20 cellular contexts compared by ENCODE assay signal in the genomic region with DNA sequence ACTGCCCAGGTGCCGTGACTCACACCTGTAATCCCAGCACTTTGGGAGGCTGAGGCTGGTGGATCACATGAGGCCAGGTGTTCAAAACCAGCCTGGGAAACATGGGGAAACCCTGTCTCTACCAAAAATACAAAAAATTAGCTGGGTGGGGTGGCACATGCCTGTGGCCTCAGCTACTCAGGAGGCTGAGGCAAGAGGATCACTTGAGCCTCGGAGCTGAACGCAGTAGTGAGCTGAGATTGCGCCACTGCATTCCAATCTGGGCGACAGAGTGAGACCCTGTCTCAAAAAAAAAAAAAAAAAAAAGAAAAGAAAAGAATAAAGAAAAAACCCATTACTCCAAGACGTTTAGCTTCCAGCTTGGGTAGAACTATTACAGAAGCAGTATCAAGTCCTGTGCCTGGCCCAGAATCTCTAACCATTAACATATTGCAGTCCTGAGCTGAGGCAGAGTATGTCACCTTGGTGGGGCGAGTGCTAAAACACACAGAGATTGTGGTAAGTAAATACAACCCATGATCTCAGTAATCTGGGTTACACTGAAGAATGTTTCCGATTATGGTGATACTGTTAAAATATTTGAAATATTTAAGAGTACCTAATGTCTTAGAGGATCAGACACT. TPM values are rescaled to one million over a fixed set of nuclear protein-coding genes. Genes with fewer than 3 reads are reported as not detected.
DNase-seq lines count a peak whose midpoint lies in the region; ATAC-seq, FAIRE-seq and TF ChIP-seq lines count a peak whose summit lies in the region.
"Had no signal": no experiment of that assay in that cellular context is flagged by ENCODE, and none has a peak within 500 bp of the region (broad histone marks: within the 10 kb centered on the region; RNA-seq: fewer than 3 reads in every experiment).

No MANE protein-coding gene starts in this region.

- no peak for FAIRE-seq in GM19239 (lab: Jason Lieb, UNC)
- FAIRE-seq: D721Med, K562 had no signal

- CTCF ChIA-PET in activated CD8-positive, alpha-beta memory T cell treated with anti-CD3 and anti-CD28 coated beads, Interleukin-2, amount 10 ng/mL, durations not matched to agents 7 days and 5 days (lab: Charles Lee), result interaction anchor here (0.7 kb wide), 1 partner anchor 734 kb away, joined by 3 read pairs; no protein-coding TSS in a partner anchor

- DNase-seq in activated CD8-positive, alpha-beta memory T cell treated with anti-CD3 and anti-CD28 coated beads for 24 hours, result peak; percentile 3
- DNase-seq in activated CD8-positive, alpha-beta memory T cell treated with anti-CD3 and anti-CD28 coated beads, Interleukin-2, amount 10 ng/mL, durations not matched to agents 7 days and 5 days, result no peak
- DNase-seq in AG20443 (ENCODE audit: low spot score) (peak; percentile 29), HS-27A (ENCODE audit: low read depth) (peak; percentile 45), retinal pigment epithelial cell (ENCODE audit: low read depth) (peak; percentile 43), GM19239 (ENCODE audit: insufficient read length, low spot score) (no peak), NCI-H1694 treated with DMSO at 0.1 percent for 48 hours (lab: John Stamatoyannopoulos, UW) (no peak)
- DNase-seq: 8988T; BE2C; C1 segment of cervical spinal cord; CD4-positive, CD25-positive, alpha-beta regulatory T cell; CD8-positive, alpha-beta memory T cell; COR-L47; GDM1; GM23248; IMR-90 had no signal

- H3K4me3 ChIP-seq in retinal pigment epithelial cell (ENCODE audit: low read length), result no peak overlapping the region
- H3K4me3 ChIP-seq: GM23248, HAP-1, K562 had no signal

- no peak overlapping the region for H3K27ac Mint-ChIP-seq in activated CD8-positive, alpha-beta memory T cell treated with anti-CD3 and anti-CD28 coated beads, Interleukin-2, amount 10 ng/mL, durations not matched to agents 7 days and 5 days
- H3K27ac Mint-ChIP-seq: CD4-positive, CD25-positive, alpha-beta regulatory T cell had no signal

- no peak for TF ChIP-seq CTCF in retinal pigment epithelial cell (conservative IDR thresholded peaks at IDR 0.05; ENCODE audit: low read depth, low read length)

- no peaks in the 10 kb centered on the region for H3K9me3 Mint-ChIP-seq in activated CD8-positive, alpha-beta memory T cell treated with anti-CD3 and anti-CD28 coated beads, Interleukin-2, amount 10 ng/mL, durations not matched to agents 7 days and 5 days (ENCODE audit: low read depth)
- H3K9me3 Mint-ChIP-seq: CD4-positive, CD25-positive, alpha-beta regulatory T cell had no signal

- no peaks in the 10 kb centered on the region for H3K36me3 Mint-ChIP-seq in activated CD8-positive, alpha-beta memory T cell treated with anti-CD3 and anti-CD28 coated beads, Interleukin-2, amount 10 ng/mL, durations not matched to agents 7 days and 5 days
- H3K36me3 Mint-ChIP-seq: CD4-positive, CD25-positive, alpha-beta regulatory T cell had no signal

- no peak for ATAC-seq in activated CD8-positive, alpha-beta memory T cell treated with anti-CD3 and anti-CD28 coated beads, Interleukin-2, amount 10 ng/mL, durations not matched to agents 7 days and 5 days
- ATAC-seq in GM21528 (IDR thresholded peaks at IDR 0.05; ENCODE audit: low FRiP score, unreplicated experiment), result no peak
- ATAC-seq: K562 had no signal

- peaks cover 5% of the 10 kb centered on the region for H3K4me1 Mint-ChIP-seq in activated CD8-positive, alpha-beta memory T cell treated with anti-CD3 and anti-CD28 coated beads, Interleukin-2, amount 10 ng/mL, durations not matched to agents 7 days and 5 days
- H3K4me1 Mint-ChIP-seq: CD4-positive, CD25-positive, alpha-beta regulatory T cell had no signal

- no peaks in the 10 kb centered on the region for H3K27me3 Mint-ChIP-seq in activated CD8-positive, alpha-beta memory T cell treated with anti-CD3 and anti-CD28 coated beads, Interleukin-2, amount 10 ng/mL, durations not matched to agents 7 days and 5 days
- H3K27me3 Mint-ChIP-seq: CD8-positive, alpha-beta memory T cell had no signal

- H3K4me3 Mint-ChIP-seq in activated CD8-positive, alpha-beta memory T cell treated with anti-CD3 and anti-CD28 coated beads, Interleukin-2, amount 10 ng/mL, durations not matched to agents 7 days and 5 days, result no peak overlapping the region
- H3K4me3 Mint-ChIP-seq: CD4-positive, CD25-positive, alpha-beta regulatory T cell; CD8-positive, alpha-beta memory T cell had no signal

RNA-seq across cellular contexts. Expression of a gene that starts 23.2 kb away (rescaled TPM):
- total RNA-seq in activated CD8-positive, alpha-beta memory T cell treated with anti-CD3 and anti-CD28 coated beads, Interleukin-2, amount 10 ng/mL, durations not matched to agents 7 days and 5 days, result 10 to 100 TPM; 35.1 to 40.2 TPM

RNA-seq across cellular contexts. Expression of a gene that starts 45.5 kb away (rescaled TPM):
- 10 to 100 TPM; 57.8 to 72.5 TPM for total RNA-seq in activated CD8-positive, alpha-beta memory T cell treated with anti-CD3 and anti-CD28 coated beads, Interleukin-2, amount 10 ng/mL, durations not matched to agents 7 days and 5 days

Comparison
In these comparisons a context has a peak if more than half of its experiments do, and no peak if none do; other contexts are left out.
1. DNase-seq: peak in activated CD8-positive, alpha-beta memory T cell treated with anti-CD3 and anti-CD28 coated beads for 24 hours (single experiment), AG20443 (single experiment), HS-27A (single experiment) and retinal pigment epithelial cell (single experiment); none in activated CD8-positive, alpha-beta memory T cell treated with anti-CD3 and anti-CD28 coated beads, Interleukin-2, amount 10 ng/mL, durations not matched to agents 7 days and 5 days (single experiment), GM19239 (single experiment) and NCI-H1694 treated with DMSO at 0.1 percent for 48 hours (single experiment).